In the genomic region with DNA sequence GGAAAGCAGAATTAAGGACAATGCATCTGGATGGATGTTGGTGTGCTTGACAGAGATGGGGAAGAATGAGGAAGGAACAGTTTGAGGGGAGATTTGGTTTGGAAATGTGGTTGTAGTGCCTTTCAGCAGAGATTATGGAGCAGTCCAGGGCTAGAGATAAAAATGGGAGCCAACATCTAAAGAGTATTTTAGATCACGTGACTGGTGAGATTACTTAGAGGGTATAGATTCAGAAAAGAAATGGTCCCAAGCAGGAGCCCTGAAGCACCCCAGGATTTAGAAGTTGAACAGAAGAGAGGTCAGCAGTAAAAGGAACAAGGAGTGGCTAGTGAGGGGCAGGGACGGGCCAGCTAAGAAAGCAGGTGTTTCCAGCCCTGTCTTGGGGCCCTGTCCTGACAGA, we compare ENCODE assay signal across 19 cellular contexts. TPM values are rescaled to one million over a fixed set of nuclear protein-coding genes. Genes with fewer than 3 reads are reported as not detected.
DNase-seq lines count a peak whose midpoint lies in the region; ATAC-seq, FAIRE-seq and TF ChIP-seq lines count a peak whose summit lies in the region.
"Had no signal": no experiment of that assay in that cellular context is flagged by ENCODE, and none has a peak within 500 bp of the region (broad histone marks: within the 10 kb centered on the region; RNA-seq: fewer than 3 reads in every experiment).

No MANE protein-coding gene starts in this region.

- H3K27ac ChIP-seq in breast epithelium (peak overlapping the region; percentile 69 to 83), mammary epithelial cell (ENCODE audit: insufficient read depth, low read depth, low read length) (no peak overlapping the region), K562 (ENCODE audit: extremely low read depth, low read depth, low read length) (no peak overlapping the region), osteoblast (ENCODE audit: low read depth, low read length) (no peak overlapping the region)
- H3K27ac ChIP-seq: 22Rv1, A549, BLaER1, GM23248, HL-60 had no signal

- DNase-seq in breast epithelium (ENCODE audit: low spot score in 2 of 2) (no peak), mammary epithelial cell (no peak), K562 (ENCODE audit: extremely low read depth in 1 of 4, low spot score in 3 of 4) (no peak), osteoblast (ENCODE audit: insufficient read length, low spot score, missing footprints) (peak; percentile 21), AG08395 (ENCODE audit: low spot score) (no peak)
- no peak for DNase-seq in activated effector memory CD4-positive, alpha-beta T cell treated with anti-CD3 and anti-CD28 coated beads, Interleukin-2, amount 50 U/mL, for 16 hours
- DNase-seq: Calu3; CD4-positive, alpha-beta memory T cell; DMS79 treated with DMSO at 0.1 percent for 48 hours; GF-D8; GM23248; HCEC 1CT; HFFc6 had no signal

- TF ChIP-seq POLR2A in breast epithelium (IDR thresholded peaks at IDR 0.05) (no peak), K562 (conservative IDR thresholded peaks at IDR 0.05) (no peak)

- H3K4me1 ChIP-seq in breast epithelium: no peaks in the 10 kb centered on the region
- peaks cover 3% of the 10 kb centered on the region for H3K4me1 ChIP-seq in mammary epithelial cell (ENCODE audit: insufficient read depth, low read length)
- peaks cover 25 to 40% of the 10 kb centered on the region in 2 experiments for H3K4me1 ChIP-seq in K562 (replicated peaks in 1 of 2; ENCODE audit: control insufficient read depth in 2 of 2, insufficient read depth in 2 of 2, low read length in 2 of 2)
- peaks cover 10% of the 10 kb centered on the region for H3K4me1 ChIP-seq in osteoblast (ENCODE audit: insufficient read depth, low read length)
- H3K4me1 ChIP-seq: A549 had no signal

- in situ Hi-C loops in mammary epithelial cell (cut with MboI; ENCODE audit: low sequenced_read_pairs in 2 of 2): no loop called here
- in situ Hi-C loops in K562 (cut with MboI): no loop called here

- no peak for TF ChIP-seq EP300 in K562 (IDR thresholded peaks at IDR 0.05; ENCODE audit: low read length)

- peaks cover 6% of the 10 kb centered on the region for H3K9me1 ChIP-seq in K562 (ENCODE audit: control insufficient read depth, insufficient read depth, low read length)

- H3K36me3 ChIP-seq in breast epithelium (no peaks in the 10 kb centered on the region), mammary epithelial cell (ENCODE audit: insufficient read depth, low read length) (peaks cover 7% of the 10 kb centered on the region), K562 (ENCODE audit: control insufficient read depth, insufficient read depth, low read length) (peaks cover 64% of the 10 kb centered on the region), osteoblast (ENCODE audit: insufficient read depth, low read length) (peaks cover 19% of the 10 kb centered on the region)

- ATAC-seq in K562 (no peak), GM18861 (IDR thresholded peaks at IDR 0.05; ENCODE audit: unreplicated experiment) (no peak)

- BruUV-seq in mammary epithelial cell (replicated peaks; lab: Mats Ljungman, UMichigan): no TSS peak
- BruUV-seq in K562 (replicated peaks; lab: Mats Ljungman, UMichigan): no TSS peak

- dilution Hi-C loops in mammary epithelial cell (cut with HindIII; ENCODE audit: low sequenced_read_pairs): no loop called here

- no peak overlapping the region for H3K9ac ChIP-seq in mammary epithelial cell (ENCODE audit: insufficient read depth, low read length)
- no peak overlapping the region for H3K9ac ChIP-seq in K562 (ENCODE audit: insufficient read depth in 1 of 2, low read depth in 2 of 2, low read length in 2 of 2)
- H3K9ac ChIP-seq: BLaER1, GM23248 had no signal

- no peaks in the 10 kb centered on the region for H3K27me3 ChIP-seq in breast epithelium
- no peaks in the 10 kb centered on the region for H3K27me3 ChIP-seq in mammary epithelial cell (ENCODE audit: insufficient read depth, low read length)
- H3K27me3 ChIP-seq in K562 (ENCODE audit: control insufficient read depth in 2 of 2, insufficient read depth in 2 of 2, low read length in 2 of 2): no peaks in the 10 kb centered on the region
- no peaks in the 10 kb centered on the region for H3K27me3 ChIP-seq in osteoblast (ENCODE audit: insufficient read depth, low read length)
- H3K27me3 ChIP-seq: BLaER1 had no signal

- intact Hi-C loops in breast epithelium (cut with DNase I; ENCODE audit: low total_unique reads): no loop called here
- intact Hi-C loops in mammary epithelial cell (cut with micrococcal nuclease): no loop called here
- intact Hi-C loops in K562 (cut with micrococcal nuclease): no loop called here

- no peak for TF ChIP-seq RAD21 in K562 (CRISPR knock-in tag; conservative IDR thresholded peaks at IDR 0.05 in 1 of 2, IDR thresholded peaks at IDR 0.05 in 1 of 2)

- CTCF ChIA-PET in mammary epithelial cell (lab: Charles Lee; ENCODE audit: low non-redundant PET) (no interaction called here), K562 (lab: Yijun Ruan, JAX; ENCODE audit: low intra/inter-chr PET ratio) (no interaction called here)

- WGBS in mammary epithelial cell (ENCODE audit: low coverage, missing lambda C conversion rate): 79% methylated on average over 2 of the region's 2 CpGs
- WGBS in K562 (ENCODE audit: insufficient coverage, low coverage, missing lambda C conversion rate): 42% methylated on average over 2 of the region's 2 CpGs

- no peak for FAIRE-seq in K562 (lab: Jason Lieb, UNC)
- FAIRE-seq: A549, H54 had no signal

- H3K9me3 ChIP-seq in breast epithelium: no peaks in the 10 kb centered on the region
- no peaks in the 10 kb centered on the region for H3K9me3 ChIP-seq in mammary epithelial cell (replicated peaks; ENCODE audit: insufficient read depth, low read length)
- H3K9me3 ChIP-seq in K562 (replicated peaks; ENCODE audit: control insufficient read depth, insufficient read depth, low read depth, low read length): no peaks in the 10 kb centered on the region
- H3K9me3 ChIP-seq in osteoblast (ENCODE audit: low read depth, low read length): no peaks in the 10 kb centered on the region
- H3K9me3 ChIP-seq: A549, BLaER1 had no signal

- H3K4me3 ChIP-seq in breast epithelium (no peak overlapping the region), mammary epithelial cell (replicated peaks in 1 of 3; ENCODE audit: insufficient read depth in 1 of 3, low read depth in 2 of 3, low read length in 3 of 3) (no peak overlapping the region), K562 (no peak overlapping the region), osteoblast (ENCODE audit: insufficient read depth, low read length) (no peak overlapping the region)
- H3K4me3 ChIP-seq: A549, BLaER1, GM23248 had no signal

- POLR2A ChIA-PET in K562 (lab: Yijun Ruan, JAX): interaction anchor here (1.2 kb wide), 1 partner anchor 11 kb away, joined by 5 read pairs; no protein-coding TSS in a partner anchor

- no peaks in the 10 kb centered on the region for H4K20me1 ChIP-seq in mammary epithelial cell (ENCODE audit: insufficient read depth, low read length)
- H4K20me1 ChIP-seq in K562 (replicated peaks; ENCODE audit: control insufficient read depth, insufficient read depth, low read length): peaks cover 12% of the 10 kb centered on the region
- peaks cover 13% of the 10 kb centered on the region for H4K20me1 ChIP-seq in osteoblast (ENCODE audit: insufficient read depth, low read length)

- TF ChIP-seq CTCF in breast epithelium (IDR thresholded peaks at IDR 0.05) (no peak), mammary epithelial cell (conservative IDR thresholded peaks at IDR 0.05 in 1 of 2, IDR thresholded peaks at IDR 0.05 in 1 of 2; ENCODE audit: extremely low read depth in 1 of 2, insufficient read depth in 1 of 2, low read depth in 1 of 2, low read length in 2 of 2) (no peak), K562 (IDR thresholded peaks at IDR 0.05 in 2 of 3, conservative IDR thresholded peaks at IDR 0.05 in 1 of 3; ENCODE audit: insufficient read depth in 2 of 3, low read depth in 1 of 3, low read length in 3 of 3) (no peak), osteoblast (IDR thresholded peaks at IDR 0.05; ENCODE audit: extremely low read depth, low read depth, low read length) (no peak)

- no peak overlapping the region for H3K4me2 ChIP-seq in mammary epithelial cell (ENCODE audit: insufficient read depth, low read depth, low read length)
- no peak overlapping the region for H3K4me2 ChIP-seq in K562 (ENCODE audit: insufficient read depth, low read length)
- H3K4me2 ChIP-seq in osteoblast (ENCODE audit: insufficient read depth, low read length): no peak overlapping the region
- H3K4me2 ChIP-seq: A549, BLaER1 had no signal

- H3K79me2 ChIP-seq in mammary epithelial cell (ENCODE audit: insufficient read depth, low read length) (peaks cover 8% of the 10 kb centered on the region), K562 (ENCODE audit: control insufficient read depth, insufficient read depth, low read length) (peaks cover 19% of the 10 kb centered on the region; the same call in 2 of the 3 replicates), osteoblast (ENCODE audit: insufficient read depth, low read length) (peaks cover 33% of the 10 kb centered on the region)

- H2AFZ ChIP-seq in mammary epithelial cell (ENCODE audit: low read depth, low read length) (no peak overlapping the region), K562 (ENCODE audit: low read depth, low read length) (no peak overlapping the region), osteoblast (ENCODE audit: low read length) (no peak overlapping the region)
- H2AFZ ChIP-seq: GM23248 had no signal

RNA-seq across cellular contexts. Expression of gene ZNF664, which starts 29.6 kb away (rescaled TPM):
- total RNA-seq in breast epithelium (100 to 1,000 TPM in 1 of 3 donors, 10 to 100 TPM in 2; 78.3 to 113 (median 97.8) TPM), mammary epithelial cell (10 to 100 TPM; 56.2 to 62.6 TPM), K562 (2014; rRNA removed) (31.1 and 34.5 TPM in 2 replicates), K562 (2014; rRNA removed; fragmentation: Illumina TruSeq; extraction: Trizol) (69.9 and 73.6 TPM in 2 replicates), K562 (2015; rRNA removed; fragmentation: Illumina TruSeq; extraction: Trizol) (59.6 and 63.6 TPM in 2 replicates), K562 (2021) (75.5 and 82.5 TPM in 2 replicates), osteoblast (95.2 and 114 TPM in 2 replicates)
- polyA plus RNA-seq in mammary epithelial cell (26.4 TPM), K562 (2011; rRNA removed) (64.8 and 90.3 TPM in 2 replicates), K562 (2014; fragmentation: Illumina TruSeq; extraction: Trizol) (78.3 and 101 TPM in 2 replicates), K562 (2014; fragmentation: Nextera tagmentation; extraction: Ambion mirVana) (1 to 10 TPM; 3.3 to 6.3 TPM), K562 (2014; rRNA removed) (59.1 and 59.4 TPM in 2 replicates)
- 98.2 TPM for polyA minus RNA-seq in mammary epithelial cell
- 30.4 and 40.8 TPM in 2 replicates for total RNA-seq in K562 (2011; cell fraction: chromatin; rRNA removed; ENCODE audit: low replicate concordance)
- total RNA-seq in K562 (2011; cell fraction: nucleolus; rRNA removed): 22.5 and 24.2 TPM in 2 replicates
- total RNA-seq in K562 (2011; cell fraction: nucleoplasm; rRNA removed): 37.6 and 62.4 TPM in 2 replicates
- polyA plus RNA-seq in K562 (2011; cell fraction: cytosol; rRNA removed): 29.8 and 49.5 TPM in 2 replicates
- polyA plus RNA-seq in K562 (2011; cell fraction: nucleus; rRNA removed): 44.5 and 52.5 TPM in 2 replicates
- 48.0 and 52.7 TPM in 2 replicates for polyA plus RNA-seq in K562 (2012)
- 46.6 and 47.8 TPM in 2 replicates for polyA minus RNA-seq in K562 (2011; rRNA and poly(A)+ RNA removed)
- polyA minus RNA-seq in K562 (2011; cell fraction: cytosol; rRNA and poly(A)+ RNA removed): 26.5 and 29.5 TPM in 2 replicates
- 28.0 and 52.0 TPM in 2 replicates for polyA minus RNA-seq in K562 (2011; cell fraction: nucleus; rRNA and poly(A)+ RNA removed)

RNA-seq across cellular contexts. Expression of gene CCDC92, which starts 30.0 kb away (rescaled TPM):
- 10 to 100 TPM; 17.4 to 40.0 (median 24.6) TPM for total RNA-seq in breast epithelium
- 10 to 100 TPM in 1 of 2 donors, 1 to 10 TPM in 1; 6.8 to 29.7 TPM for total RNA-seq in mammary epithelial cell
- 15.4 TPM for polyA plus RNA-seq in mammary epithelial cell
- 20.2 TPM for polyA minus RNA-seq in mammary epithelial cell
- total RNA-seq in K562 (2011; cell fraction: chromatin; rRNA removed; ENCODE audit: low replicate concordance): 5.4 and 7.1 TPM in 2 replicates
- 4.5 and 5.0 TPM in 2 replicates for total RNA-seq in K562 (2011; cell fraction: nucleolus; rRNA removed)
- 4.6 and 7.2 TPM in 2 replicates for total RNA-seq in K562 (2011; cell fraction: nucleoplasm; rRNA removed)
- 1.4 TPM in 2 replicates for total RNA-seq in K562 (2014; rRNA removed)
- total RNA-seq in K562 (2014; rRNA removed; fragmentation: Illumina TruSeq; extraction: Trizol): 1.3 and 1.7 TPM in 2 replicates
- total RNA-seq in K562 (2015; rRNA removed; fragmentation: Illumina TruSeq; extraction: Trizol): 1.5 and 2.1 TPM in 2 replicates
- total RNA-seq in K562 (2021): 4.0 and 5.9 TPM in 2 replicates
- 2.6 and 6.8 TPM in 2 replicates for polyA plus RNA-seq in K562 (2011; rRNA removed)
- polyA plus RNA-seq in K562 (2011; cell fraction: cytosol; rRNA removed): 2.4 and 6.8 TPM in 2 replicates
- 6.6 and 11.3 TPM in 2 replicates for polyA plus RNA-seq in K562 (2011; cell fraction: nucleus; rRNA removed)
- polyA plus RNA-seq in K562 (2012): 4.0 and 11.0 TPM in 2 replicates
- polyA plus RNA-seq in K562 (2014; fragmentation: Illumina TruSeq; extraction: Trizol): 2.6 and 3.6 TPM in 2 replicates
- under 1 TPM; 0.27 to 0.30 TPM for polyA plus RNA-seq in K562 (2014; fragmentation: Nextera tagmentation; extraction: Ambion mirVana)
- 3.1 and 3.4 TPM in 2 replicates for polyA plus RNA-seq in K562 (2014; rRNA removed)
- polyA minus RNA-seq in K562 (2011; rRNA and poly(A)+ RNA removed): 2.2 and 3.6 TPM in 2 replicates
- polyA minus RNA-seq in K562 (2011; cell fraction: cytosol; rRNA and poly(A)+ RNA removed): 2.2 and 5.6 TPM in 2 replicates
- polyA minus RNA-seq in K562 (2011; cell fraction: nucleus; rRNA and poly(A)+ RNA removed): 3.8 and 8.9 TPM in 2 replicates
- total RNA-seq in osteoblast: 25.7 and 29.5 TPM in 2 replicates

Comparison
In these comparisons a context has a peak if more than half of its experiments do, and no peak if none do; other contexts are left out.
1. H3K27ac ChIP-seq: peak in breast epithelium (2 of 2); none in mammary epithelial cell (single experiment), K562 (single experiment) and osteoblast (single experiment).